Comparison of ENCODE assay signal across 10 cellular contexts in the genomic region with DNA sequence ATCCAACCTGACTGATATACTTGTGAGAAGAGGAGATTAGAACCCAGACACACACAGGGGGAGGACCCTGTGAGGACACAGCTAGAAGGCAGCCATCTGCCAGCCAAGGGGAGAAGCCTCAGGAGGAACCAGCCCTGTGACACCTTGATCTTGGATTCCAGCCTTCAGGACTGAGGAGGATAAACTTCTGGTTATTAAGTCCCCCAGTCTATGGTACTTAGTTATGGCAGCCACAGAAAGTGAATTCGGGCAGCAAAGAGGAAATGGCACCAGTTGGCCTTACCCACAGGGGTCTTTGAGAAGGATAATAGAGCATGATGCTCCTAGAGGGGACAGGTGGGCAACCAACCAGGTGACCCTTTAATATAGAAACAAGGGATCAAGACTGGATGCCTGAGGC. TPM values are rescaled to one million over a fixed set of nuclear protein-coding genes. Genes with fewer than 3 reads are reported as not detected.
"Had no signal": no experiment of that assay in that cellular context is flagged by ENCODE, and none has a peak within 500 bp of the region (broad histone marks: within the 10 kb centered on the region; RNA-seq: fewer than 3 reads in every experiment).

No MANE protein-coding gene starts in this region.

- FAIRE-seq: HepG2, HTR-8/SVneo, K562 had no signal

- H3K4me2 ChIP-seq: KMS-11 had no signal

- H3K27ac ChIP-seq: HL-60, KMS-11 had no signal

- H3K4me3 Mint-ChIP-seq: IgD-negative memory B cell had no signal

- H3K27ac Mint-ChIP-seq: IgD-negative memory B cell had no signal

- DNase-seq: IMR-90, KBM-7, KG1 had no signal

- H3K4me3 ChIP-seq: K562 had no signal

- H3K9ac ChIP-seq: KMS-11 had no signal

- ATAC-seq: HepG2, K562 had no signal

RNA-seq across cellular contexts. Expression of gene ASCL2, which starts 49.4 kb away (rescaled TPM):
- total RNA-seq: HT1080, IMR-90 had no signal
- polyA plus RNA-seq: HepG2, IMR-90 had no signal

RNA-seq across cellular contexts. Expression of gene TH, which starts 49.4 kb away (rescaled TPM):
- total RNA-seq: HepG2, HT1080, IMR-90, K562 had no signal
- polyA plus RNA-seq: IgD-negative memory B cell, K562 had no signal
